15 cellular contexts compared by ENCODE assay signal in genomic region chr3:190252080-190252479, GRCh38.
DNase-seq lines count a peak whose midpoint lies in the region; ATAC-seq and TF ChIP-seq lines count a peak whose summit lies in the region.
"Had no signal": no experiment of that assay in that cellular context is flagged by ENCODE, and none has a peak within 500 bp of the region (broad histone marks: within the 10 kb centered on the region; RNA-seq: fewer than 3 reads in every experiment).

No MANE protein-coding gene starts in this region.

- TF ChIP-seq CTCF in RWPE2 (IDR thresholded peaks at IDR 0.05; ENCODE audit: poor library complexity, severe bottlenecking) = no peak
- TF ChIP-seq CTCF in fibroblast of the aortic adventitia (IDR thresholded peaks at IDR 0.05; ENCODE audit: insufficient read depth, low read length) = no peak

- no peaks in the 10 kb centered on the region for H3K4me1 ChIP-seq in RWPE2 (ENCODE audit: insufficient read depth, poor library complexity, severe bottlenecking)

- no peaks in the 10 kb centered on the region for H3K9me3 ChIP-seq in RWPE2 (ENCODE audit: severe bottlenecking)

- no peak overlapping the region for H3K27ac ChIP-seq in RWPE2 (ENCODE audit: poor library complexity, severe bottlenecking)
- H3K27ac ChIP-seq: 22Rv1 had no signal

- H3K27me3 ChIP-seq in RWPE2 (ENCODE audit: insufficient read depth, poor library complexity, severe bottlenecking) = no peaks in the 10 kb centered on the region

- no peaks in the 10 kb centered on the region for H3K36me3 ChIP-seq in RWPE2 (ENCODE audit: low read depth)

- no peak overlapping the region for H3K4me3 ChIP-seq in RWPE2 (ENCODE audit: severe bottlenecking)
- H3K4me3 ChIP-seq in fibroblast of the aortic adventitia (ENCODE audit: low read depth, low read length) = no peak overlapping the region

- peak; percentile 73 for ATAC-seq in RWPE2 (ENCODE audit: low read depth)
- no peak for ATAC-seq in GM21576 (IDR thresholded peaks at IDR 0.05; ENCODE audit: unreplicated experiment)
- ATAC-seq: PC-3 had no signal

- peak; percentile 2 for DNase-seq in NK-92 treated with Interleukin-12 subunit alpha and Interleukin-12 subunit beta, amount 100 ng/mL, for 24 hours (lab: John Stamatoyannopoulos, UW)
- DNase-seq in NK-92 (lab: John Stamatoyannopoulos, UW; ENCODE audit: unreplicated experiment) = no peak
- no peak for DNase-seq in RWPE2 (ENCODE audit: low spot score)
- peak; percentile 89 for DNase-seq in fibroblast of the aortic adventitia (ENCODE audit: low read depth)
- peak; percentile 62 for DNase-seq in stromal cell of bone marrow (ENCODE audit: low read depth)
- no peak for DNase-seq in activated CD4-positive, CD25-positive, alpha-beta regulatory T cell treated with anti-CD3 and anti-CD28 coated beads, Interleukin-2, amount 50 U/mL, for 72 hours
- DNase-seq in DMS79 (lab: John Stamatoyannopoulos, UW) = no peak
- DNase-seq: activated CD8-positive, alpha-beta memory T cell treated with anti-CD3 and anti-CD28 coated beads, Interleukin-2, amount 50 U/mL, for 48 hours; kidney; NCI-H2029 treated with DMSO at 0.1 percent for 48 hours; PC-3; stimulated activated CD4-positive, alpha-beta T cell treated with anti-CD3 and anti-CD28 coated beads, Interleukin-1b, Interleukin-23, amount 100 ng/mL, for 48 hours; stimulated activated naive CD4-positive, alpha-beta T cell had no signal

Comparison
In these comparisons a context has a peak if more than half of its experiments do, and no peak if none do; other contexts are left out.
1. DNase-seq: peak in NK-92 treated with Interleukin-12 subunit alpha and Interleukin-12 subunit beta, amount 100 ng/mL, for 24 hours (single experiment), fibroblast of the aortic adventitia (single experiment) and stromal cell of bone marrow (single experiment); none in NK-92 (single experiment), RWPE2 (single experiment), activated CD4-positive, CD25-positive, alpha-beta regulatory T cell treated with anti-CD3 and anti-CD28 coated beads, Interleukin-2, amount 50 U/mL, for 72 hours (single experiment) and DMS79 (single experiment).